In the genomic region with DNA sequence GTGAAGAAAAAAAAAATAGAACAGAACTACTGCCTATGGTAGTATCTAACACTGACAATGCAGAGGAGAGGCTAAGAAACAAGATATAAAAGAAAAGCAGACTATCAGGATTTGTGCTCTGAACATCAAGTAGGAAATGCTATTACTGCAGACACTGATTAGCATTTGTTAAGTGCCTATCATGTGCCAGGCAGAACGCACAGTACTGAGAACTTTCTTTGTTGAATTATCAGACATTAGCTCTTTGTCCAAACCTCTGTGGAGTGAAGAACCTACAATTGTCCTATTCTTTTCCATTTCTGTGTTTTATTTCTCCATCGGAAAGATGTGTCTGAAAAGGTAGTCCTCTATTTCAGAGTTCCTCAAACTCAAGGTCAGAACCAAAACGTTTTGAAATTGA, we compare ENCODE assay signal across 8 cellular contexts.
"Had no signal": no experiment of that assay in that cellular context is flagged by ENCODE, and none has a peak within 500 bp of the region (broad histone marks: within the 10 kb centered on the region; RNA-seq: fewer than 3 reads in every experiment).

No MANE protein-coding gene starts in this region.

- H3K4me1 Mint-ChIP-seq: nephron progenitor cell had no signal

- DNase-seq: activated CD4-positive, CD25-positive, alpha-beta regulatory T cell treated with anti-CD3 and anti-CD28 coated beads, Interleukin-2, amount 50 U/mL, for 72 hours; activated naive CD4-positive, alpha-beta T cell treated with anti-CD3 and anti-CD28 coated beads, Interleukin-2, amount 50 U/mL, for 16 hours; endodermal cell; mesendoderm; nephron progenitor cell; stimulated activated CD4-positive, alpha-beta T cell treated with anti-CD3 and anti-CD28 coated beads, Interleukin-12 subunit alpha, Interleukin-12 subunit beta, amount 100 ng/mL, for 4 hours; stimulated activated naive CD4-positive, alpha-beta T cell treated with Interleukin-2 at 50 U/mL for 16 hours; upper lobe of left lung had no signal

- H3K27ac Mint-ChIP-seq: endodermal cell, nephron progenitor cell had no signal

- H3K4me3 Mint-ChIP-seq: endodermal cell, nephron progenitor cell had no signal

- H3K9me3 Mint-ChIP-seq: endodermal cell had no signal
